1 cellular context compared by ENCODE assay signal in genomic region chr1:3804627-3804944, GRCh38.
A peak's percentile ranks its signal among the peaks of the same experiment; 100 is the strongest.
TF ChIP-seq lines count a peak whose summit lies in the region.

No MANE protein-coding gene starts in this region.

TF ChIP-seq in K562, 482 proteins besides CTCF, POLR2A, EP300 and RAD21:
- TF ChIP-seq RBBP5 (IDR thresholded peaks at IDR 0.05; ENCODE audit: borderline replicate concordance, insufficient read depth, low read length, poor library complexity, severe bottlenecking) = peak; percentile 6
- TF ChIP-seq MGA (IDR thresholded peaks at IDR 0.05) = peak; percentile 7; the same call in 1 of the 2 replicates
- TF ChIP-seq ELF1 (tag; IDR thresholded peaks at IDR 0.05) = 0 out of 2 replicates have a peak, but pooled peaks have one; percentile 15
- peak; percentile 51 for TF ChIP-seq C11orf30 (IDR thresholded peaks at IDR 0.05; ENCODE audit: low read depth)
- TF ChIP-seq, protein P1, sequence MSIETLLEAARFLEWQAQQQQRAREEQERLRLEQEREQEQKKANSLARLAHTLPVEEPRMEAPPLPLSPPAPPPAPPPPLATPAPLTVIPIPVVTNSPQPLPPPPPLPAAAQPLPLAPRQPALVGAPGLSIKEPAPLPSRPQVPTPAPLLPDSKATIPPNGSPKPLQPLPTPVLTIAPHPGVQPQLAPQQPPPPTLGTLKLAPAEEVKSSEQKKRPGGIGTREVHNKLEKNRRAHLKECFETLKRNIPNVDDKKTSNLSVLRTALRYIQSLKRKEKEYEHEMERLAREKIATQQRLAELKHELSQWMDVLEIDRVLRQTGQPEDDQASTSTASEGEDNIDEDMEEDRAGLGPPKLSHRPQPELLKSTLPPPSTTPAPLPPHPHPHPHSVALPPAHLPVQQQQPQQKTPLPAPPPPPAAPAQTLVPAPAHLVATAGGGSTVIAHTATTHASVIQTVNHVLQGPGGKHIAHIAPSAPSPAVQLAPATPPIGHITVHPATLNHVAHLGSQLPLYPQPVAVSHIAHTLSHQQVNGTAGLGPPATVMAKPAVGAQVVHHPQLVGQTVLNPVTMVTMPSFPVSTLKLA (conservative IDR thresholded peaks at IDR 0.05) = 0 out of 4 replicates have a peak, but pooled peaks of 1 of the 2 experiments have one; percentile 4
- peak in 1 of 2 experiments; percentile 15 for TF ChIP-seq E2F6 (IDR thresholded peaks at IDR 0.05; ENCODE audit: borderline replicate concordance in 1 of 2, extremely low read depth in 1 of 2, insufficient read depth in 1 of 2, insufficient read length in 1 of 2, low read depth in 1 of 2, low read length in 1 of 2, poor library complexity in 1 of 2, severe bottlenecking in 1 of 2)
- TF ChIP-seq YY1 (IDR thresholded peaks at IDR 0.05; ENCODE audit: borderline replicate concordance in 1 of 3, control insufficient read depth in 1 of 3, extremely low read depth in 1 of 3, insufficient read depth in 3 of 3, insufficient read length in 1 of 3, insufficient replicate concordance in 2 of 3, low read depth in 1 of 3, low read length in 2 of 3) = peak in 1 of 3 experiments; percentile 46
- TF ChIP-seq ZNF316 (IDR thresholded peaks at IDR 0.05) = peak; percentile 61
- TF ChIP-seq VEZF1 (CRISPR knock-in tag; IDR thresholded peaks at IDR 0.05) = peak; percentile 2; the same call in 1 of the 2 replicates
- peak; percentile 36; the same call in 1 of the 2 replicates for TF ChIP-seq CUX1 (CRISPR knock-in tag; IDR thresholded peaks at IDR 0.05)
- peak in 1 of 2 experiments; percentile 42; a peak in 1 of 4 replicates for TF ChIP-seq ZNF639 (CRISPR knock-in tag; conservative IDR thresholded peaks at IDR 0.05 in 1 of 2, IDR thresholded peaks at IDR 0.05 in 1 of 2)
- TF ChIP-seq DMBX1 (CRISPR knock-in tag; IDR thresholded peaks at IDR 0.05; ENCODE audit: borderline replicate concordance) = peak; percentile 20; the same call in 1 of the 2 replicates
- peak; percentile 63 for TF ChIP-seq NFE2 (IDR thresholded peaks at IDR 0.05; ENCODE audit: low read depth)
